In the genomic region with DNA sequence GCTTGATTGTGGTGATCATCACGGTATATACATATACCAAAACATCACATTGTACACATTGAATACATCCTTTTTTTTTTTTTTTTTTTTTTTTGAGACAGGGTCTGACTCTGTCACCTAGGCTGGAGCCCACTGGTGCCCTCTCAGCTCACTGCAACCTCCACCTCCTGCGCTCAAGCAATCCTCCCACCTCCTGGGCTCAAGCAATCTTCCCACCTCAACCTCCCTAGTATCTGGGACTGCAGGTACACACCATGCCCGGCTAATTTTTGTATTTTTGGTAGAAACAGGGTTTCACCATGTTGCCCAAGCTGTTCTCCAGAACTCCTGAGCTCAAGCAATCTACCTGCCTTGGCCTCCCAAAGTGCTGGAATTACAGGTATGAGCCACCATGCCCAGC, we compare ENCODE assay signal across 17 cellular contexts. TPM values are rescaled to one million over a fixed set of nuclear protein-coding genes. Genes with fewer than 3 reads are reported as not detected.
"Had no signal": no experiment of that assay in that cellular context is flagged by ENCODE, and none has a peak within 500 bp of the region (broad histone marks: within the 10 kb centered on the region; RNA-seq: fewer than 3 reads in every experiment).

No MANE protein-coding gene starts in this region.

RNA-seq across cellular contexts. Expression of a gene that starts 8.3 kb away (rescaled TPM):
- total RNA-seq: kidney, left ventricle myocardium inferior, lower leg skin, lung, mesenteric fat pad, myocyte, right cardiac atrium, sciatic nerve, subcutaneous adipose tissue, suprapubic skin, tibial nerve, upper lobe of left lung, urinary bladder, vagina had no signal
- polyA plus RNA-seq: immature natural killer cell; naive thymus-derived CD4-positive, alpha-beta T cell; neural cell; right cardiac atrium; urinary bladder had no signal
